1 cellular context compared by ENCODE assay signal in the genomic region with DNA sequence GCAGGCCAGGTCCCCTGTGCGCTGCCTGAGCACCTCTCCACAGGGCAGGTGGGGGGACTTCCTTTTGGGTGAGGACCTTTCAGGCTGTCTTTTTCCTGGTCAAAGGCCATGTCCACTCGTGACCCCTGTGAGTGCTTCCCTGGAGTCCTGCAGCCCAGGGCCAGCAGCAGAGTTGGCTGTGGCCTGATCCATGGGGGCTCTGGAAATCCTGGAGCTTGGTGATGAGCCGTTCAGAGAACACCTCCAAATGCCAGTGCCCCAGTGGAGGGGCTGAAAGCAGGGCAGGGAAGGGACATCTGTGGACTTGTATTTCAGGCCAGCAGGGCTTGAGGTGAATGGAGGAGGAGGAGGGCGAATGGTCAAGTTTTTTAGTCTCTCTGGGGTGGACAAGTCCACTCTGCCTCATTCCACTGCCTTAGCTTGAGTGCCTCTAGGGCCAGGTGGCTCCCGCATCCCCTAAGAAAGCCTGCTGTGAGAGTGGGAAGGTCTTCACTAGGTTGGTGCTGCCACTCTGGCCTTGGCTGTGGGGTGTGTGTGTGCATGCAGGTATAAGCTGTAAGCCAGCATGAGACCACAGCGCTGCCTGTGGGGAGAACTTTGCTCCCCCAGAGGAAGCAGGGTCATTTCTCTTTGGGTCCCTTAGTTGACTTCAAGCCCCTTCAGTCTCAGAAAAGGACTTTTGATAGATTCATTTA.
TF ChIP-seq lines count a peak whose summit lies in the region.

No MANE protein-coding gene starts in this region.

TF ChIP-seq in SK-N-SH, 30 proteins besides CTCF, POLR2A, EP300 and RAD21 (continued from another document):
- TF ChIP-seq GABPA (IDR thresholded peaks at IDR 0.05; ENCODE audit: low read depth) (no peak), NFIC (IDR thresholded peaks at IDR 0.05; ENCODE audit: borderline replicate concordance) (no peak)
